ENCODE assay signal across 10 cellular contexts in genomic region chr22:42855726-42856125, GRCh38. TPM values are rescaled to one million over a fixed set of nuclear protein-coding genes. Genes with fewer than 3 reads are reported as not detected.
DNase-seq lines count a peak whose midpoint lies in the region; ATAC-seq, FAIRE-seq and TF ChIP-seq lines count a peak whose summit lies in the region.
"Had no signal": no experiment of that assay in that cellular context is flagged by ENCODE, and none has a peak within 500 bp of the region (broad histone marks: within the 10 kb centered on the region; RNA-seq: fewer than 3 reads in every experiment).

No MANE protein-coding gene starts in this region.

- peaks cover 2% of the 10 kb centered on the region for H3K36me3 ChIP-seq in CD4-positive, CD25-positive, alpha-beta regulatory T cell (ENCODE audit: control insufficient read depth, insufficient read depth, low read length)
- H3K36me3 ChIP-seq in OCI-LY1 (ENCODE audit: insufficient read depth, low read length) = no peaks in the 10 kb centered on the region; the same call in 1 of the 2 replicates
- no peaks in the 10 kb centered on the region for H3K36me3 ChIP-seq in H1 (ENCODE audit: control insufficient read depth in 2 of 4, insufficient read depth in 4 of 4, low read length in 3 of 4)
- H3K36me3 ChIP-seq in osteoblast (ENCODE audit: insufficient read depth, low read length) = peaks cover 6% of the 10 kb centered on the region

- no peak overlapping the region for H2AK5ac ChIP-seq in H1 (ENCODE audit: low read depth, low read length)

- H3K79me2 ChIP-seq in OCI-LY1 (ENCODE audit: insufficient read depth, low read length) (no peaks in the 10 kb centered on the region), H1 (ENCODE audit: control insufficient read depth in 1 of 2, insufficient read depth in 2 of 2, low read length in 2 of 2) (no peaks in the 10 kb centered on the region), osteoblast (ENCODE audit: insufficient read depth, low read length) (peaks cover 59% of the 10 kb centered on the region)

- H2BK20ac ChIP-seq in H1 (ENCODE audit: low read length) = no peak overlapping the region

- H3K4me3 Mint-ChIP-seq in CD4-positive, CD25-positive, alpha-beta regulatory T cell = peak overlapping the region; percentile 90 to 94 (median 92)

- no peaks in the 10 kb centered on the region for H3K9me3 Mint-ChIP-seq in CD4-positive, CD25-positive, alpha-beta regulatory T cell

- peak overlapping the region; percentile 74 for H3K4me3 ChIP-seq in CD4-positive, CD25-positive, alpha-beta regulatory T cell (ENCODE audit: low read depth, low read length)
- H3K4me3 ChIP-seq in OCI-LY1 (ENCODE audit: low read depth, low read length, poor library complexity, severe bottlenecking) = peak overlapping the region; percentile 66
- peak overlapping the region; percentile 65 to 97 (median 82) for H3K4me3 ChIP-seq in H1 (ENCODE audit: extremely low read depth in 1 of 4, insufficient read depth in 2 of 4, low read depth in 3 of 4, low read length in 4 of 4)
- peak overlapping the region; percentile 98 for H3K4me3 ChIP-seq in osteoblast (ENCODE audit: insufficient read depth, low read length)

- H3K9me2 ChIP-seq in OCI-LY1 (ENCODE audit: low read depth, low read length) = no peaks in the 10 kb centered on the region

- H4K8ac ChIP-seq in H1 (ENCODE audit: extremely low read depth, insufficient read depth, low read length) = no peak overlapping the region; the same call in 1 of the 2 replicates

- no peaks in the 10 kb centered on the region for H4K20me1 ChIP-seq in OCI-LY1 (ENCODE audit: insufficient read depth, low read length)
- peaks cover 0 to 8% of the 10 kb centered on the region in 2 experiments for H4K20me1 ChIP-seq in H1 (replicated peaks in 1 of 2; ENCODE audit: control insufficient read depth in 1 of 2, insufficient read depth in 2 of 2, low read length in 2 of 2)
- H4K20me1 ChIP-seq in osteoblast (ENCODE audit: insufficient read depth, low read length) = peaks cover 39% of the 10 kb centered on the region

- H3K14ac ChIP-seq in H1 (ENCODE audit: insufficient read length) = no peak overlapping the region

- no peak overlapping the region for H4K5ac ChIP-seq in H1 (ENCODE audit: insufficient read length, low read depth, low read length)

- TF ChIP-seq CTCF in OCI-LY1 (IDR thresholded peaks at IDR 0.05; ENCODE audit: low read length) (no peak), H1 (IDR thresholded peaks at IDR 0.05; ENCODE audit: control extremely low read depth in 1 of 3, insufficient read depth in 1 of 3, low read depth in 1 of 3, low read length in 3 of 3) (no peak), osteoblast (IDR thresholded peaks at IDR 0.05; ENCODE audit: extremely low read depth, low read depth, low read length) (no peak)

- no peak overlapping the region for H2BK5ac ChIP-seq in H1 (ENCODE audit: low read depth, low read length)

- POLR2A ChIA-PET in H1 (lab: Charles Lee; ENCODE audit: partially characterized antibody) = interaction anchor here (0.6 to 2.0 kb wide), 2 partner anchors 241 to 273 kb away, joined by 3 to 6 read pairs; partner anchors contain the start of gene POLDIP3

- no peak for DNase-seq in CD4-positive, CD25-positive, alpha-beta regulatory T cell
- DNase-seq in H1 (ENCODE audit: low read depth in 1 of 2, low spot score in 2 of 2) (no peak), osteoblast (ENCODE audit: insufficient read length, low spot score, missing footprints) (peak; percentile 73), KG1 (lab: John Stamatoyannopoulos, UW) (no peak), NCI-H2196 (lab: John Stamatoyannopoulos, UW; ENCODE audit: unreplicated experiment) (no peak)
- DNase-seq: NCI-H187 had no signal

- H4K91ac ChIP-seq in H1 (replicated peaks; ENCODE audit: insufficient read length, low read length) = no peak overlapping the region

- H2AFZ ChIP-seq in OCI-LY1 (ENCODE audit: low read length) (no peak overlapping the region), H1 (ENCODE audit: low read length) (0 out of 2 replicates have a peak overlapping the region, but pooled peaks have one; percentile 97), osteoblast (ENCODE audit: low read length) (no peak overlapping the region)

- no peak overlapping the region for H2BK12ac ChIP-seq in H1 (ENCODE audit: low read depth, low read length)

- TF ChIP-seq EP300 in H1 (IDR thresholded peaks at IDR 0.05; ENCODE audit: borderline replicate concordance in 1 of 2, low read depth in 2 of 2, low read length in 2 of 2) = no peak

- peaks cover 0 to 27% (median 5%) of the 10 kb centered on the region in 4 donors for H3K4me1 Mint-ChIP-seq in CD4-positive, CD25-positive, alpha-beta regulatory T cell

- no peak for FAIRE-seq in H1 (lab: Jason Lieb, UNC)
- FAIRE-seq: colon had no signal

- H3K18ac ChIP-seq in H1 (ENCODE audit: extremely low read depth, low read length) = no peak overlapping the region

- H3K79me1 ChIP-seq in H1 (ENCODE audit: low read depth, low read length) = 0 out of 2 replicates have a peak, but pooled peaks cover 2% of the 10 kb centered on the region

- no peaks in the 10 kb centered on the region for H3F3A ChIP-seq in OCI-LY1 (ENCODE audit: insufficient read depth, low read length)

- no peak overlapping the region for H2BK15ac ChIP-seq in H1 (ENCODE audit: low read length)

- no peak overlapping the region for H3K9ac ChIP-seq in OCI-LY1 (ENCODE audit: low read length)
- no peak overlapping the region; a peak in 2 of 7 replicates for H3K9ac ChIP-seq in H1 (replicated peaks in 1 of 4; ENCODE audit: extremely low read depth in 1 of 4, low read depth in 3 of 4, low read length in 3 of 4)

- H3K9me3 ChIP-seq in CD4-positive, CD25-positive, alpha-beta regulatory T cell (ENCODE audit: control insufficient read depth in 2 of 2, low read length in 2 of 2) = no peaks in the 10 kb centered on the region
- H3K9me3 ChIP-seq in OCI-LY1 (ENCODE audit: low read length) (no peaks in the 10 kb centered on the region), H1 (ENCODE audit: insufficient read depth in 2 of 2, low read depth in 1 of 2, low read length in 1 of 2) (peaks cover 0 to 6% of the 10 kb centered on the region in 2 experiments; a peak in 2 of 4 replicates), osteoblast (ENCODE audit: low read depth, low read length) (no peaks in the 10 kb centered on the region)

- no peak overlapping the region for H2BK120ac ChIP-seq in H1 (replicated peaks; ENCODE audit: low read depth, low read length)

- peaks cover 5% of the 10 kb centered on the region for H3K23me2 ChIP-seq in H1 (ENCODE audit: low read depth, low read length)

- WGBS in H1 (ENCODE audit: extremely low coverage in 1 of 2, insufficient coverage in 1 of 2, insufficient read length in 1 of 2, insufficient replicate concordance in 2 of 2, low coverage in 1 of 2, low lambda C conversion rate in 2 of 2, missing lambda C conversion rate in 1 of 2), 2 experiments = 83% methylated on average over 4 of the region's 4 CpGs; no CpG with 5 or more reads in 1 of the 2 experiments

- TF ChIP-seq POLR2A in H1 (IDR thresholded peaks at IDR 0.05; ENCODE audit: control extremely low read depth in 1 of 2, low read depth in 2 of 2, low read length in 2 of 2) = no peak
- TF ChIP-seq POLR2A in GM18505 (IDR thresholded peaks at IDR 0.05; ENCODE audit: borderline replicate concordance, extremely low read depth, insufficient read depth, insufficient read length) = no peak

- peak overlapping the region; percentile 95 for H3K4me2 ChIP-seq in OCI-LY1 (ENCODE audit: low read length)
- H3K4me2 ChIP-seq in H1 (ENCODE audit: insufficient read depth in 1 of 2, low read depth in 2 of 2, low read length in 2 of 2) = peak overlapping the region; percentile 82 to 90
- peak overlapping the region; percentile 83 for H3K4me2 ChIP-seq in osteoblast (ENCODE audit: insufficient read depth, low read length)

- H3K36me3 Mint-ChIP-seq in CD4-positive, CD25-positive, alpha-beta regulatory T cell = no peaks in the 10 kb centered on the region

- peak overlapping the region; percentile 4 for H3K56ac ChIP-seq in H1 (replicated peaks; ENCODE audit: insufficient read length, low read depth, low read length)

- H3K27me3 ChIP-seq in CD4-positive, CD25-positive, alpha-beta regulatory T cell (ENCODE audit: control insufficient read depth, insufficient read depth, low read length) = no peaks in the 10 kb centered on the region
- H3K27me3 ChIP-seq in OCI-LY1 (ENCODE audit: insufficient read depth, low read length) = peaks cover 15% of the 10 kb centered on the region; the same call in 1 of the 2 replicates
- peaks cover 7 to 20% (median 11%) of the 10 kb centered on the region in 4 experiments for H3K27me3 ChIP-seq in H1 (replicated peaks in 1 of 4; ENCODE audit: control insufficient read depth in 3 of 4, extremely low read depth in 1 of 4, insufficient read depth in 3 of 4, low read length in 3 of 4)
- H3K27me3 ChIP-seq in osteoblast (ENCODE audit: insufficient read depth, low read length) = no peaks in the 10 kb centered on the region

- no peak for ATAC-seq in CD4-positive, CD25-positive, alpha-beta regulatory T cell (ENCODE audit: low read depth in 2 of 2)
- ATAC-seq in GM21825 (IDR thresholded peaks at IDR 0.05; ENCODE audit: unreplicated experiment) = no peak
- no peak for ATAC-seq in GM18505 (IDR thresholded peaks at IDR 0.05; ENCODE audit: unreplicated experiment)

- H3K27me3 Mint-ChIP-seq in CD4-positive, CD25-positive, alpha-beta regulatory T cell = no peaks in the 10 kb centered on the region

- peak overlapping the region; percentile 90 for H3K27ac ChIP-seq in CD4-positive, CD25-positive, alpha-beta regulatory T cell (ENCODE audit: insufficient read depth, low read length, poor library complexity, severe bottlenecking)
- H3K27ac ChIP-seq in OCI-LY1 (ENCODE audit: low read depth, low read length, poor library complexity, severe bottlenecking) = no peak overlapping the region
- no peak overlapping the region for H3K27ac ChIP-seq in H1 (ENCODE audit: low read depth, low read length)
- H3K27ac ChIP-seq in osteoblast (ENCODE audit: low read depth, low read length) = peak overlapping the region; percentile 83

- CTCF ChIA-PET in H1 (lab: Charles Lee; ENCODE audit: partially characterized antibody) = interaction anchor here (0.6 to 2.1 kb wide), 6 partner anchors 10 to 280 kb away, joined by 3 to 6 read pairs (median 4); no protein-coding TSS in a partner anchor

- H3K4me1 ChIP-seq in CD4-positive, CD25-positive, alpha-beta regulatory T cell (ENCODE audit: control insufficient read depth, insufficient read depth, low read length, poor library complexity, severe bottlenecking) = peaks cover 19% of the 10 kb centered on the region
- H3K4me1 ChIP-seq in OCI-LY1 (ENCODE audit: insufficient read depth, low read length, severe bottlenecking) (peaks cover 7% of the 10 kb centered on the region), H1 (replicated peaks in 1 of 4; ENCODE audit: control insufficient read depth in 3 of 4, insufficient read depth in 4 of 4, low read length in 3 of 4) (peaks cover 0 to 3% (median 1%) of the 10 kb centered on the region in 4 experiments; a peak in 2 of 7 replicates), osteoblast (ENCODE audit: insufficient read depth, low read length) (peaks cover 12% of the 10 kb centered on the region)

- H3K4ac ChIP-seq in H1 (replicated peaks; ENCODE audit: insufficient read length, low read depth, low read length) = no peak overlapping the region

- TF ChIP-seq RAD21 in H1 (IDR thresholded peaks at IDR 0.05 in 1 of 2, conservative IDR thresholded peaks at IDR 0.05 in 1 of 2; ENCODE audit: low read depth in 2 of 2, low read length in 2 of 2) = no peak

- no peak overlapping the region for H3K23ac ChIP-seq in H1 (ENCODE audit: insufficient read length)

- peak overlapping the region in 2 of 3 donors; percentile 93 to 94 for H3K27ac Mint-ChIP-seq in CD4-positive, CD25-positive, alpha-beta regulatory T cell

RNA-seq across cellular contexts. Expression of gene ARFGAP3, which starts 1.3 kb away (rescaled TPM):
- 28.8 TPM for total RNA-seq in CD4-positive, CD25-positive, alpha-beta regulatory T cell
- polyA plus RNA-seq in CD4-positive, CD25-positive, alpha-beta regulatory T cell = 10 to 100 TPM; 27.1 to 31.0 (median 29.3) TPM
- 15.8 and 16.0 TPM in 2 replicates for total RNA-seq in H1 (2021; fragmentation: NEBNext Ultra II Directional; extraction: Animal tissue kit (Norgen Biotek cat#: 25700))
- 7.5 and 9.7 TPM in 2 replicates for polyA plus RNA-seq in H1 (2011; rRNA removed)
- polyA plus RNA-seq in H1 (2011; cell fraction: cytosol; rRNA removed) = 10.9 TPM
- 8.2 TPM for polyA plus RNA-seq in H1 (2011; cell fraction: nucleus; rRNA removed)
- polyA plus RNA-seq in H1 (2012, experiment 1 of 2) = 9.2 to 12.3 TPM (median 10.6 TPM) in 4 replicates
- polyA plus RNA-seq in H1 (2012, experiment 2 of 2) = 1.6 TPM
- polyA plus RNA-seq in H1 (2013, experiment 1 of 2) = 8.8 TPM
- 8.5 TPM for polyA plus RNA-seq in H1 (2013, experiment 2 of 2)
- 14.1 and 15.9 TPM in 2 replicates for polyA minus RNA-seq in H1 (2011; rRNA and poly(A)+ RNA removed)
- 12.9 TPM for polyA minus RNA-seq in H1 (2011; cell fraction: cytosol; rRNA and poly(A)+ RNA removed)
- polyA minus RNA-seq in H1 (2011; cell fraction: nucleus; rRNA and poly(A)+ RNA removed) = 10.2 TPM
- 90.5 and 91.6 TPM in 2 replicates for total RNA-seq in osteoblast

Comparison
In these comparisons a context has a peak if more than half of its experiments do, and no peak if none do; other contexts are left out.
1. H3K27ac ChIP-seq: peak in CD4-positive, CD25-positive, alpha-beta regulatory T cell (single experiment) and osteoblast (single experiment); none in OCI-LY1 (single experiment) and H1 (single experiment).
2. Peak in every context shown above with its lines, with median percentiles within 50 percentile points of each other: H3K4me3 ChIP-seq and H3K4me2 ChIP-seq.